In the genomic region with DNA sequence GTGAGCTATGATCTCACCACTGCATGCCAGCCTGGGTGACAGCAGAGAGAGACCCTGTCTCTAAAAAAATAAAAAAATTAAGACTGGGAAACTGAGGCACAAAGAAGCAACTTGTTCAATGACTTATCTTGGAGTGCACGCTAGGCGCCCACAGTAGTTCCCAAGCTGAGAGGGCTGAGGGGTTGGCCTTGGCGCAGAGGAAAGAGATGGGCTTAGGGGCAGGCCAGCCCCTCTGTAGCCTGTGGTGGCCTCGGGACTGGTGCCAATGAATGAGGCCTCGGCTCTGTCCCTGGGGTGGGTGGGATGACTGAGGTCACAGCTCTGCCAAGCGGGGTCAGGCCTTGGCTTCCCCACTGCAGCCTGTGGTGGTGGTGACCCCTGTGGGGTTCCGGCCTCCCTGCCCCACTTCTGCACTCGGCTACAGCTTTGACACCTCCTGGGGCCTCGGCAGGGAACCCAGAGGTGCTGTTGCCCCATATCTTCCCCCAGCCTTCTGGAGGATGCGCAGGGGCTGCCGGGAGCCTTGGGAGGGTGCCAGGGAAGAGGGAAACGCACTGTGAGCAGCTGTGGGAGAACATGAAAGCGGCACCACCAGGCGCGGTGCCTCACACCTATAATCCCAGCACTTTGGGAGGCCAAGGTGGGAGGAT, we compare ENCODE assay signal across 2 cellular contexts.
TF ChIP-seq lines count a peak whose summit lies in the region.

No MANE protein-coding gene starts in this region.

TF ChIP-seq in K562, 482 proteins besides CTCF, POLR2A, EP300 and RAD21 (continued from another document):
- TF ChIP-seq, protein P1, sequence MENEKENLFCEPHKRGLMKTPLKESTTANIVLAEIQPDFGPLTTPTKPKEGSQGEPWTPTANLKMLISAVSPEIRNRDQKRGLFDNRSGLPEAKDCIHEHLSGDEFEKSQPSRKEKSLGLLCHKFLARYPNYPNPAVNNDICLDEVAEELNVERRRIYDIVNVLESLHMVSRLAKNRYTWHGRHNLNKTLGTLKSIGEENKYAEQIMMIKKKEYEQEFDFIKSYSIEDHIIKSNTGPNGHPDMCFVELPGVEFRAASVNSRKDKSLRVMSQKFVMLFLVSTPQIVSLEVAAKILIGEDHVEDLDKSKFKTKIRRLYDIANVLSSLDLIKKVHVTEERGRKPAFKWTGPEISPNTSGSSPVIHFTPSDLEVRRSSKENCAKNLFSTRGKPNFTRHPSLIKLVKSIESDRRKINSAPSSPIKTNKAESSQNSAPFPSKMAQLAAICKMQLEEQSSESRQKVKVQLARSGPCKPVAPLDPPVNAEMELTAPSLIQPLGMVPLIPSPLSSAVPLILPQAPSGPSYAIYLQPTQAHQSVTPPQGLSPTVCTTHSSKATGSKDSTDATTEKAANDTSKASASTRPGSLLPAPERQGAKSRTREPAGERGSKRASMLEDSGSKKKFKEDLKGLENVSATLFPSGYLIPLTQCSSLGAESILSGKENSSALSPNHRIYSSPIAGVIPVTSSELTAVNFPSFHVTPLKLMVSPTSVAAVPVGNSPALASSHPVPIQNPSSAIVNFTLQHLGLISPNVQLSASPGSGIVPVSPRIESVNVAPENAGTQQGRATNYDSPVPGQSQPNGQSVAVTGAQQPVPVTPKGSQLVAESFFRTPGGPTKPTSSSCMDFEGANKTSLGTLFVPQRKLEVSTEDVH (IDR thresholded peaks at IDR 0.05; ENCODE audit: low read depth, partially characterized antibody), result no peak
- TF ChIP-seq, protein P2, sequence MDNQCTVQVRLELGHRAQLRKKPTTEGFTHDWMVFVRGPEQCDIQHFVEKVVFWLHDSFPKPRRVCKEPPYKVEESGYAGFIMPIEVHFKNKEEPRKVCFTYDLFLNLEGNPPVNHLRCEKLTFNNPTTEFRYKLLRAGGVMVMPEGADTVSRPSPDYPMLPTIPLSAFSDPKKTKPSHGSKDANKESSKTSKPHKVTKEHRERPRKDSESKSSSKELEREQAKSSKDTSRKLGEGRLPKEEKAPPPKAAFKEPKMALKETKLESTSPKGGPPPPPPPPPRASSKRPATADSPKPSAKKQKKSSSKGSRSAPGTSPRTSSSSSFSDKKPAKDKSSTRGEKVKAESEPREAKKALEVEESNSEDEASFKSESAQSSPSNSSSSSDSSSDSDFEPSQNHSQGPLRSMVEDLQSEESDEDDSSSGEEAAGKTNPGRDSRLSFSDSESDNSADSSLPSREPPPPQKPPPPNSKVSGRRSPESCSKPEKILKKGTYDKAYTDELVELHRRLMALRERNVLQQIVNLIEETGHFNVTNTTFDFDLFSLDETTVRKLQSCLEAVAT (IDR thresholded peaks at IDR 0.05), result no peak
- TF ChIP-seq, protein P3, sequence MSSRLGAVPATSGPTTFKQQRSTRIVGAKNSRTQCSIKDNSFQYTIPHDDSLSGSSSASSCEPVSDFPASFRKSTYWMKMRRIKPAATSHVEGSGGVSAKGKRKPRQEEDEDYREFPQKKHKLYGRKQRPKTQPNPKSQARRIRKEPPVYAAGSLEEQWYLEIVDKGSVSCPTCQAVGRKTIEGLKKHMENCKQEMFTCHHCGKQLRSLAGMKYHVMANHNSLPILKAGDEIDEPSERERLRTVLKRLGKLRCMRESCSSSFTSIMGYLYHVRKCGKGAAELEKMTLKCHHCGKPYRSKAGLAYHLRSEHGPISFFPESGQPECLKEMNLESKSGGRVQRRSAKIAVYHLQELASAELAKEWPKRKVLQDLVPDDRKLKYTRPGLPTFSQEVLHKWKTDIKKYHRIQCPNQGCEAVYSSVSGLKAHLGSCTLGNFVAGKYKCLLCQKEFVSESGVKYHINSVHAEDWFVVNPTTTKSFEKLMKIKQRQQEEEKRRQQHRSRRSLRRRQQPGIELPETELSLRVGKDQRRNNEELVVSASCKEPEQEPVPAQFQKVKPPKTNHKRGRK (tag; IDR thresholded peaks at IDR 0.05), result no peak
- TF ChIP-seq GATAD2A (IDR thresholded peaks at IDR 0.05), result no peak
- TF ChIP-seq JUND (IDR thresholded peaks at IDR 0.05; ENCODE audit: borderline replicate concordance, low read depth, low read length), result no peak
- no peak for TF ChIP-seq JUND (tag; IDR thresholded peaks at IDR 0.05; ENCODE audit: borderline replicate concordance, low read depth, low read length)
- TF ChIP-seq, protein P4, sequence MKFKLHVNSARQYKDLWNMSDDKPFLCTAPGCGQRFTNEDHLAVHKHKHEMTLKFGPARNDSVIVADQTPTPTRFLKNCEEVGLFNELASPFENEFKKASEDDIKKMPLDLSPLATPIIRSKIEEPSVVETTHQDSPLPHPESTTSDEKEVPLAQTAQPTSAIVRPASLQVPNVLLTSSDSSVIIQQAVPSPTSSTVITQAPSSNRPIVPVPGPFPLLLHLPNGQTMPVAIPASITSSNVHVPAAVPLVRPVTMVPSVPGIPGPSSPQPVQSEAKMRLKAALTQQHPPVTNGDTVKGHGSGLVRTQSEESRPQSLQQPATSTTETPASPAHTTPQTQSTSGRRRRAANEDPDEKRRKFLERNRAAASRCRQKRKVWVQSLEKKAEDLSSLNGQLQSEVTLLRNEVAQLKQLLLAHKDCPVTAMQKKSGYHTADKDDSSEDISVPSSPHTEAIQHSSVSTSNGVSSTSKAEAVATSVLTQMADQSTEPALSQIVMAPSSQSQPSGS (CRISPR knock-in tag; IDR thresholded peaks at IDR 0.05), result no peak
- peak; percentile 58 for TF ChIP-seq NFIC (IDR thresholded peaks at IDR 0.05)
- TF ChIP-seq, protein P5, sequence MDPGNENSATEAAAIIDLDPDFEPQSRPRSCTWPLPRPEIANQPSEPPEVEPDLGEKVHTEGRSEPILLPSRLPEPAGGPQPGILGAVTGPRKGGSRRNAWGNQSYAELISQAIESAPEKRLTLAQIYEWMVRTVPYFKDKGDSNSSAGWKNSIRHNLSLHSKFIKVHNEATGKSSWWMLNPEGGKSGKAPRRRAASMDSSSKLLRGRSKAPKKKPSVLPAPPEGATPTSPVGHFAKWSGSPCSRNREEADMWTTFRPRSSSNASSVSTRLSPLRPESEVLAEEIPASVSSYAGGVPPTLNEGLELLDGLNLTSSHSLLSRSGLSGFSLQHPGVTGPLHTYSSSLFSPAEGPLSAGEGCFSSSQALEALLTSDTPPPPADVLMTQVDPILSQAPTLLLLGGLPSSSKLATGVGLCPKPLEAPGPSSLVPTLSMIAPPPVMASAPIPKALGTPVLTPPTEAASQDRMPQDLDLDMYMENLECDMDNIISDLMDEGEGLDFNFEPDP (CRISPR knock-in tag; IDR thresholded peaks at IDR 0.05), result no peak
- TF ChIP-seq, protein P6, sequence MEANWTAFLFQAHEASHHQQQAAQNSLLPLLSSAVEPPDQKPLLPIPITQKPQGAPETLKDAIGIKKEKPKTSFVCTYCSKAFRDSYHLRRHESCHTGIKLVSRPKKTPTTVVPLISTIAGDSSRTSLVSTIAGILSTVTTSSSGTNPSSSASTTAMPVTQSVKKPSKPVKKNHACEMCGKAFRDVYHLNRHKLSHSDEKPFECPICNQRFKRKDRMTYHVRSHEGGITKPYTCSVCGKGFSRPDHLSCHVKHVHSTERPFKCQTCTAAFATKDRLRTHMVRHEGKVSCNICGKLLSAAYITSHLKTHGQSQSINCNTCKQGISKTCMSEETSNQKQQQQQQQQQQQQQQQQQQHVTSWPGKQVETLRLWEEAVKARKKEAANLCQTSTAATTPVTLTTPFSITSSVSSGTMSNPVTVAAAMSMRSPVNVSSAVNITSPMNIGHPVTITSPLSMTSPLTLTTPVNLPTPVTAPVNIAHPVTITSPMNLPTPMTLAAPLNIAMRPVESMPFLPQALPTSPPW (CRISPR knock-in tag; IDR thresholded peaks at IDR 0.05), result no peak
- TF ChIP-seq ZC3H8 (IDR thresholded peaks at IDR 0.05), result no peak
- no peak for TF ChIP-seq SIN3A (IDR thresholded peaks at IDR 0.05; ENCODE audit: borderline replicate concordance in 2 of 2, control insufficient read depth in 1 of 2, low read depth in 2 of 2, low read length in 2 of 2)
TF ChIP-seq in K562: peak in this region for 2.

TF ChIP-seq in WTC11, 78 proteins besides CTCF, POLR2A, EP300 and RAD21 (continued from another document):
- TF ChIP-seq, protein P7, sequence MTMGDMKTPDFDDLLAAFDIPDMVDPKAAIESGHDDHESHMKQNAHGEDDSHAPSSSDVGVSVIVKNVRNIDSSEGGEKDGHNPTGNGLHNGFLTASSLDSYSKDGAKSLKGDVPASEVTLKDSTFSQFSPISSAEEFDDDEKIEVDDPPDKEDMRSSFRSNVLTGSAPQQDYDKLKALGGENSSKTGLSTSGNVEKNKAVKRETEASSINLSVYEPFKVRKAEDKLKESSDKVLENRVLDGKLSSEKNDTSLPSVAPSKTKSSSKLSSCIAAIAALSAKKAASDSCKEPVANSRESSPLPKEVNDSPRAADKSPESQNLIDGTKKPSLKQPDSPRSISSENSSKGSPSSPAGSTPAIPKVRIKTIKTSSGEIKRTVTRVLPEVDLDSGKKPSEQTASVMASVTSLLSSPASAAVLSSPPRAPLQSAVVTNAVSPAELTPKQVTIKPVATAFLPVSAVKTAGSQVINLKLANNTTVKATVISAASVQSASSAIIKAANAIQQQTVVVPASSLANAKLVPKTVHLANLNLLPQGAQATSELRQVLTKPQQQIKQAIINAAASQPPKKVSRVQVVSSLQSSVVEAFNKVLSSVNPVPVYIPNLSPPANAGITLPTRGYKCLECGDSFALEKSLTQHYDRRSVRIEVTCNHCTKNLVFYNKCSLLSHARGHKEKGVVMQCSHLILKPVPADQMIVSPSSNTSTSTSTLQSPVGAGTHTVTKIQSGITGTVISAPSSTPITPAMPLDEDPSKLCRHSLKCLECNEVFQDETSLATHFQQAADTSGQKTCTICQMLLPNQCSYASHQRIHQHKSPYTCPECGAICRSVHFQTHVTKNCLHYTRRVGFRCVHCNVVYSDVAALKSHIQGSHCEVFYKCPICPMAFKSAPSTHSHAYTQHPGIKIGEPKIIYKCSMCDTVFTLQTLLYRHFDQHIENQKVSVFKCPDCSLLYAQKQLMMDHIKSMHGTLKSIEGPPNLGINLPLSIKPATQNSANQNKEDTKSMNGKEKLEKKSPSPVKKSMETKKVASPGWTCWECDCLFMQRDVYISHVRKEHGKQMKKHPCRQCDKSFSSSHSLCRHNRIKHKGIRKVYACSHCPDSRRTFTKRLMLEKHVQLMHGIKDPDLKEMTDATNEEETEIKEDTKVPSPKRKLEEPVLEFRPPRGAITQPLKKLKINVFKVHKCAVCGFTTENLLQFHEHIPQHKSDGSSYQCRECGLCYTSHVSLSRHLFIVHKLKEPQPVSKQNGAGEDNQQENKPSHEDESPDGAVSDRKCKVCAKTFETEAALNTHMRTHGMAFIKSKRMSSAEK (CRISPR knock-in tag; IDR thresholded peaks at IDR 0.05; ENCODE audit: borderline replicate concordance), result no peak
- TF ChIP-seq KAT7 (CRISPR knock-in tag; IDR thresholded peaks at IDR 0.05; ENCODE audit: borderline replicate concordance), result no peak
- TF ChIP-seq NFATC4 (CRISPR knock-in tag; IDR thresholded peaks at IDR 0.05), result no peak
- TF ChIP-seq MYBL2 (CRISPR knock-in tag; IDR thresholded peaks at IDR 0.05), result no peak
- TF ChIP-seq, protein P8, sequence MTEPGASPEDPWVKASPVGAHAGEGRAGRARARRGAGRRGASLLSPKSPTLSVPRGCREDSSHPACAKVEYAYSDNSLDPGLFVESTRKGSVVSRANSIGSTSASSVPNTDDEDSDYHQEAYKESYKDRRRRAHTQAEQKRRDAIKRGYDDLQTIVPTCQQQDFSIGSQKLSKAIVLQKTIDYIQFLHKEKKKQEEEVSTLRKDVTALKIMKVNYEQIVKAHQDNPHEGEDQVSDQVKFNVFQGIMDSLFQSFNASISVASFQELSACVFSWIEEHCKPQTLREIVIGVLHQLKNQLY (CRISPR knock-in tag; IDR thresholded peaks at IDR 0.05), result no peak
- TF ChIP-seq SP1 (CRISPR knock-in tag; conservative IDR thresholded peaks at IDR 0.05), result no peak
- no peak for TF ChIP-seq ELF4 (CRISPR knock-in tag; IDR thresholded peaks at IDR 0.05; ENCODE audit: low read depth)
- TF ChIP-seq, protein P9, sequence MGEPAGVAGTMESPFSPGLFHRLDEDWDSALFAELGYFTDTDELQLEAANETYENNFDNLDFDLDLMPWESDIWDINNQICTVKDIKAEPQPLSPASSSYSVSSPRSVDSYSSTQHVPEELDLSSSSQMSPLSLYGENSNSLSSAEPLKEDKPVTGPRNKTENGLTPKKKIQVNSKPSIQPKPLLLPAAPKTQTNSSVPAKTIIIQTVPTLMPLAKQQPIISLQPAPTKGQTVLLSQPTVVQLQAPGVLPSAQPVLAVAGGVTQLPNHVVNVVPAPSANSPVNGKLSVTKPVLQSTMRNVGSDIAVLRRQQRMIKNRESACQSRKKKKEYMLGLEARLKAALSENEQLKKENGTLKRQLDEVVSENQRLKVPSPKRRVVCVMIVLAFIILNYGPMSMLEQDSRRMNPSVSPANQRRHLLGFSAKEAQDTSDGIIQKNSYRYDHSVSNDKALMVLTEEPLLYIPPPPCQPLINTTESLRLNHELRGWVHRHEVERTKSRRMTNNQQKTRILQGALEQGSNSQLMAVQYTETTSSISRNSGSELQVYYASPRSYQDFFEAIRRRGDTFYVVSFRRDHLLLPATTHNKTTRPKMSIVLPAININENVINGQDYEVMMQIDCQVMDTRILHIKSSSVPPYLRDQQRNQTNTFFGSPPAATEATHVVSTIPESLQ (CRISPR knock-in tag; IDR thresholded peaks at IDR 0.05), result no peak
- TF ChIP-seq, protein P10, sequence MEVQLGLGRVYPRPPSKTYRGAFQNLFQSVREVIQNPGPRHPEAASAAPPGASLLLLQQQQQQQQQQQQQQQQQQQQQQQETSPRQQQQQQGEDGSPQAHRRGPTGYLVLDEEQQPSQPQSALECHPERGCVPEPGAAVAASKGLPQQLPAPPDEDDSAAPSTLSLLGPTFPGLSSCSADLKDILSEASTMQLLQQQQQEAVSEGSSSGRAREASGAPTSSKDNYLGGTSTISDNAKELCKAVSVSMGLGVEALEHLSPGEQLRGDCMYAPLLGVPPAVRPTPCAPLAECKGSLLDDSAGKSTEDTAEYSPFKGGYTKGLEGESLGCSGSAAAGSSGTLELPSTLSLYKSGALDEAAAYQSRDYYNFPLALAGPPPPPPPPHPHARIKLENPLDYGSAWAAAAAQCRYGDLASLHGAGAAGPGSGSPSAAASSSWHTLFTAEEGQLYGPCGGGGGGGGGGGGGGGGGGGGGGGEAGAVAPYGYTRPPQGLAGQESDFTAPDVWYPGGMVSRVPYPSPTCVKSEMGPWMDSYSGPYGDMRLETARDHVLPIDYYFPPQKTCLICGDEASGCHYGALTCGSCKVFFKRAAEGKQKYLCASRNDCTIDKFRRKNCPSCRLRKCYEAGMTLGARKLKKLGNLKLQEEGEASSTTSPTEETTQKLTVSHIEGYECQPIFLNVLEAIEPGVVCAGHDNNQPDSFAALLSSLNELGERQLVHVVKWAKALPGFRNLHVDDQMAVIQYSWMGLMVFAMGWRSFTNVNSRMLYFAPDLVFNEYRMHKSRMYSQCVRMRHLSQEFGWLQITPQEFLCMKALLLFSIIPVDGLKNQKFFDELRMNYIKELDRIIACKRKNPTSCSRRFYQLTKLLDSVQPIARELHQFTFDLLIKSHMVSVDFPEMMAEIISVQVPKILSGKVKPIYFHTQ (CRISPR knock-in tag; IDR thresholded peaks at IDR 0.05), result no peak
- no peak for TF ChIP-seq RELA (CRISPR knock-in tag; IDR thresholded peaks at IDR 0.05; ENCODE audit: borderline replicate concordance)
- TF ChIP-seq SOX15 (CRISPR knock-in tag; IDR thresholded peaks at IDR 0.05), result no peak
- TF ChIP-seq HMGA2 (CRISPR knock-in tag; IDR thresholded peaks at IDR 0.05), result no peak
TF ChIP-seq in WTC11: peak in this region for 0.
